10 cellular contexts compared by ENCODE assay signal in the genomic region with DNA sequence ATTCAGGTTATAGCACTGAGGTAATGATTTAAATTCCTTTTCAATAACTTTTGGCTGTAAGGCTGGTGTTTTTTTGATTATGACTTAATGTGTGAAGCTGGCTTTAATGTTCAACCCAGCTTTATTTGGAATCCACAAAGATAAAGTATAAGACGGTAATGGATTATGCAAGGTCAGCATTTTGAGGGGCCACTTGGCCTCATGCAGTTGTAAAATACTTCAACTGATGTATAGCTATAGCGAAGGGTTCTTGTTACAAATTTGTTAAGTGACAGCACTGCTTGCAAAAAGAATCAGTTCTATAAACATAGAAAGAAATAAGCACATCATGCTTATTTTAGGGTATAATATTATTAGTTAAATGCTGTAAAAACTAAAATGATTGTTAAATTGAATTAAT. TPM values are rescaled to one million over a fixed set of nuclear protein-coding genes. Genes with fewer than 3 reads are reported as not detected.
"Had no signal": no experiment of that assay in that cellular context is flagged by ENCODE, and none has a peak within 500 bp of the region (broad histone marks: within the 10 kb centered on the region; RNA-seq: fewer than 3 reads in every experiment).

No MANE protein-coding gene starts in this region.

- H2AFZ ChIP-seq: GM23248 had no signal

- DNase-seq: GM23248, GOT3, H9, HCEC 1CT, Karpas-422, KBM-7 had no signal

- H3K27ac ChIP-seq: GM23248, KMS-11 had no signal

- H3K4me3 ChIP-seq: GM23248 had no signal

- H3K4me2 ChIP-seq: KMS-11 had no signal

- FAIRE-seq: H54, HTR-8/SVneo had no signal

- H3K9ac ChIP-seq: GM23248, KMS-11 had no signal

RNA-seq across cellular contexts. Expression of a gene that starts 36.6 kb away (rescaled TPM):
- total RNA-seq: GM23248, H9, HT-29 had no signal
- polyA plus RNA-seq: GM23248 had no signal
